Comparison of ENCODE assay signal across 22 cellular contexts in the genomic region with DNA sequence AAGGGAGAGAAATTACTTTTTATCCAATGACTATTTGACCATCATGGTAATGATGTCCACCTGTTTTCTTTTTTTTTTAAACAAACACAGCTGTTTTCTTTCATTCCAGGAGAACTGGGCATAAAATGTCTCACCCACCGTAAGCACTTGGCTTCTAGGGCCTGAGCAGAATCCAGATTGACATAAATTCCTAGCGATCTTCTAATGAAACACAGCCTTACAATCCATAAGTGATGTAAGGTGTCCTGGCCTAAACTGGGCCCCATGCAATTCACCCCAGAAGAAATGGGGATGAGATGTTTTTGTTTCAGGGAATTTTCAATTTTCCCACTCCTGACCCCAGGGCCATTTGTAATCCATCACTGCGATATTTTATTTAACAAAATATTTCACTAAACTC.
"Had no signal": no experiment of that assay in that cellular context is flagged by ENCODE, and none has a peak within 500 bp of the region (broad histone marks: within the 10 kb centered on the region; RNA-seq: fewer than 3 reads in every experiment).

No MANE protein-coding gene starts in this region.

- H3K9me3 ChIP-seq: esophagus muscularis mucosa, left lung, mucosa of descending colon, prostate gland, right lobe of liver, stomach had no signal

- H3K27ac ChIP-seq: left lung, prostate gland, right lobe of liver, stomach, VCaP had no signal

- H3K27me3 ChIP-seq: esophagus muscularis mucosa, left lung, right lobe of liver, stomach had no signal

- DNase-seq: activated CD4-positive, alpha-beta T cell treated with anti-CD3 and anti-CD28 coated beads for 1 hour; activated CD8-positive, alpha-beta memory T cell treated with anti-CD3 and anti-CD28 coated beads for 24 hours; activated CD8-positive, alpha-beta memory T cell treated with anti-CD3 and anti-CD28 coated beads, Interleukin-2, amount 50 U/mL, for 48 hours; activated effector memory CD4-positive, alpha-beta T cell treated with anti-CD3 and anti-CD28 coated beads, Interleukin-2, amount 50 U/mL, for 16 hours; activated T-cell treated with anti-CD3 and anti-CD28 coated beads, Interleukin-2, amount 50 U/mL, for 48 hours; dermis blood vessel endothelial cell; effector memory CD4-positive, alpha-beta T cell; foreskin melanocyte; kidney; left lung; mucosa of descending colon; naive thymus-derived CD4-positive, alpha-beta T cell; right lobe of liver; stimulated activated CD4-positive, alpha-beta T cell treated with anti-CD3 and anti-CD28 coated beads, Interleukin-4, amount 100 ng/mL, for 24 hours; stomach; T1000; trophoblast cell had no signal

- ATAC-seq: left lung; mucosa of descending colon; naive thymus-derived CD4-positive, alpha-beta T cell; right lobe of liver; stimulated activated effector memory CD8-positive, alpha-beta T cell treated with anti-CD3 and anti-CD28 coated beads, Interleukin-12 subunit alpha, Interleukin-12 subunit beta, amount 100 ng/mL, for 72 hours had no signal

- H3K4me2 ChIP-seq: smooth muscle cell had no signal

- H3K4me1 ChIP-seq: left lung, prostate gland, right lobe of liver, stomach had no signal

- H3K4me3 ChIP-seq: esophagus muscularis mucosa, left lung, mucosa of descending colon, prostate gland, right lobe of liver, smooth muscle cell, stomach had no signal

- H3K36me3 ChIP-seq: esophagus muscularis mucosa, left lung, prostate gland, right lobe of liver, stomach had no signal
